ENCODE assay signal across 1 cellular context in the genomic region with DNA sequence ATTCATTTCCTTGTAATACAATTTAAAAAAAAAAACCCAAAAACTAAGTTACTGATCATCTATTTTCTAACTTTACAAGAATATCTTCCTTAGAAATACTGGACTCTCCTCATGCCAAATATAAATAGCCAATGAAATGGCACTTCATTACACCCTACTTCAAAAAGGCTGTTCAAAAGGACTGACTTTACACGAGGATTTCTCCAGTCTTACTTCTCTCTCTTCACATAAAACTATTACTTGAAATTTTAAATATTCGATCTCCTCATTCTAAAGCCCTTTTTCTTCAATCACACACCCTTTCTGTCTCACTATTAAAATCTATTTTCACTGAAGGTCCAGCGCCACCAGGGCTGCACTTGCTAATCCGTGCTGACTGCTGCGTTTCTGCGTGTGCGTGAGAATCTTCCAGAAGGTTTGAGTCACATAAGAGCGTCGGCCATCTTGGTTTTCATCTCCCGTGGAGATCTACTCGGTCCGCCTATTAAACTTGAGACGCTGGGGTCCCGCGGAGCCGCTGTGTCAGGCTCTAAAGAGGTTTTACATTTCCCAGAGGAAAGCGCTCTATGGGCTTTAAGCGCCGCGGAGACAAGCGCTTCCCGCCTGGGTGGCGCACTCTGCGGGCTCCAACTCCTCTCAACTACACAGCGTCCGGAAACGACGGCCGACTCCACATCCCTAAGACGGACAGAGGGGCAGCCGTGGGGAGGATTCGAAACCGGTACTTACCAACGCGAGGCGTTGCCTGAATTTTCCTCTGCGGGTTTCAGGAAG.
TF ChIP-seq lines count a peak whose summit lies in the region.

No MANE protein-coding gene starts in this region.

TF ChIP-seq in WTC11, 78 proteins besides CTCF, POLR2A, EP300 and RAD21 (continued from another document and continues in another):
- TF ChIP-seq, protein P1, sequence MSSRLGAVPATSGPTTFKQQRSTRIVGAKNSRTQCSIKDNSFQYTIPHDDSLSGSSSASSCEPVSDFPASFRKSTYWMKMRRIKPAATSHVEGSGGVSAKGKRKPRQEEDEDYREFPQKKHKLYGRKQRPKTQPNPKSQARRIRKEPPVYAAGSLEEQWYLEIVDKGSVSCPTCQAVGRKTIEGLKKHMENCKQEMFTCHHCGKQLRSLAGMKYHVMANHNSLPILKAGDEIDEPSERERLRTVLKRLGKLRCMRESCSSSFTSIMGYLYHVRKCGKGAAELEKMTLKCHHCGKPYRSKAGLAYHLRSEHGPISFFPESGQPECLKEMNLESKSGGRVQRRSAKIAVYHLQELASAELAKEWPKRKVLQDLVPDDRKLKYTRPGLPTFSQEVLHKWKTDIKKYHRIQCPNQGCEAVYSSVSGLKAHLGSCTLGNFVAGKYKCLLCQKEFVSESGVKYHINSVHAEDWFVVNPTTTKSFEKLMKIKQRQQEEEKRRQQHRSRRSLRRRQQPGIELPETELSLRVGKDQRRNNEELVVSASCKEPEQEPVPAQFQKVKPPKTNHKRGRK (CRISPR knock-in tag; IDR thresholded peaks at IDR 0.05; ENCODE audit: borderline replicate concordance) = no peak
- TF ChIP-seq SOX15 (CRISPR knock-in tag; IDR thresholded peaks at IDR 0.05) (no peak), ZBTB21 (CRISPR knock-in tag; IDR thresholded peaks at IDR 0.05; ENCODE audit: borderline replicate concordance) (no peak), ELF4 (CRISPR knock-in tag; IDR thresholded peaks at IDR 0.05; ENCODE audit: low read depth) (no peak), FOXK1 (CRISPR knock-in tag; IDR thresholded peaks at IDR 0.05) (peak; percentile 56; the same call in 1 of the 2 replicates), IRF2 (CRISPR knock-in tag; IDR thresholded peaks at IDR 0.05; ENCODE audit: borderline replicate concordance, low read depth) (no peak), TEAD1 (CRISPR knock-in tag; IDR thresholded peaks at IDR 0.05) (peak; percentile 47; the same call in 1 of the 2 replicates), TP53 (CRISPR knock-in tag; IDR thresholded peaks at IDR 0.05) (no peak), SMAD3 (CRISPR knock-in tag; IDR thresholded peaks at IDR 0.05; ENCODE audit: borderline replicate concordance) (peak; percentile 85; the same call in 1 of the 2 replicates), RORB (CRISPR knock-in tag; IDR thresholded peaks at IDR 0.05) (no peak), MXD4 (CRISPR knock-in tag; IDR thresholded peaks at IDR 0.05; ENCODE audit: borderline replicate concordance) (no peak), ZNF138 (CRISPR knock-in tag; conservative IDR thresholded peaks at IDR 0.05) (no peak), FOXP1 (CRISPR knock-in tag; IDR thresholded peaks at IDR 0.05; ENCODE audit: borderline replicate concordance) (no peak)
- TF ChIP-seq, protein P2, sequence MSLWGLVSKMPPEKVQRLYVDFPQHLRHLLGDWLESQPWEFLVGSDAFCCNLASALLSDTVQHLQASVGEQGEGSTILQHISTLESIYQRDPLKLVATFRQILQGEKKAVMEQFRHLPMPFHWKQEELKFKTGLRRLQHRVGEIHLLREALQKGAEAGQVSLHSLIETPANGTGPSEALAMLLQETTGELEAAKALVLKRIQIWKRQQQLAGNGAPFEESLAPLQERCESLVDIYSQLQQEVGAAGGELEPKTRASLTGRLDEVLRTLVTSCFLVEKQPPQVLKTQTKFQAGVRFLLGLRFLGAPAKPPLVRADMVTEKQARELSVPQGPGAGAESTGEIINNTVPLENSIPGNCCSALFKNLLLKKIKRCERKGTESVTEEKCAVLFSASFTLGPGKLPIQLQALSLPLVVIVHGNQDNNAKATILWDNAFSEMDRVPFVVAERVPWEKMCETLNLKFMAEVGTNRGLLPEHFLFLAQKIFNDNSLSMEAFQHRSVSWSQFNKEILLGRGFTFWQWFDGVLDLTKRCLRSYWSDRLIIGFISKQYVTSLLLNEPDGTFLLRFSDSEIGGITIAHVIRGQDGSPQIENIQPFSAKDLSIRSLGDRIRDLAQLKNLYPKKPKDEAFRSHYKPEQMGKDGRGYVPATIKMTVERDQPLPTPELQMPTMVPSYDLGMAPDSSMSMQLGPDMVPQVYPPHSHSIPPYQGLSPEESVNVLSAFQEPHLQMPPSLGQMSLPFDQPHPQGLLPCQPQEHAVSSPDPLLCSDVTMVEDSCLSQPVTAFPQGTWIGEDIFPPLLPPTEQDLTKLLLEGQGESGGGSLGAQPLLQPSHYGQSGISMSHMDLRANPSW (CRISPR knock-in tag; conservative IDR thresholded peaks at IDR 0.05; ENCODE audit: low read depth) = no peak
- TF ChIP-seq, protein P3, sequence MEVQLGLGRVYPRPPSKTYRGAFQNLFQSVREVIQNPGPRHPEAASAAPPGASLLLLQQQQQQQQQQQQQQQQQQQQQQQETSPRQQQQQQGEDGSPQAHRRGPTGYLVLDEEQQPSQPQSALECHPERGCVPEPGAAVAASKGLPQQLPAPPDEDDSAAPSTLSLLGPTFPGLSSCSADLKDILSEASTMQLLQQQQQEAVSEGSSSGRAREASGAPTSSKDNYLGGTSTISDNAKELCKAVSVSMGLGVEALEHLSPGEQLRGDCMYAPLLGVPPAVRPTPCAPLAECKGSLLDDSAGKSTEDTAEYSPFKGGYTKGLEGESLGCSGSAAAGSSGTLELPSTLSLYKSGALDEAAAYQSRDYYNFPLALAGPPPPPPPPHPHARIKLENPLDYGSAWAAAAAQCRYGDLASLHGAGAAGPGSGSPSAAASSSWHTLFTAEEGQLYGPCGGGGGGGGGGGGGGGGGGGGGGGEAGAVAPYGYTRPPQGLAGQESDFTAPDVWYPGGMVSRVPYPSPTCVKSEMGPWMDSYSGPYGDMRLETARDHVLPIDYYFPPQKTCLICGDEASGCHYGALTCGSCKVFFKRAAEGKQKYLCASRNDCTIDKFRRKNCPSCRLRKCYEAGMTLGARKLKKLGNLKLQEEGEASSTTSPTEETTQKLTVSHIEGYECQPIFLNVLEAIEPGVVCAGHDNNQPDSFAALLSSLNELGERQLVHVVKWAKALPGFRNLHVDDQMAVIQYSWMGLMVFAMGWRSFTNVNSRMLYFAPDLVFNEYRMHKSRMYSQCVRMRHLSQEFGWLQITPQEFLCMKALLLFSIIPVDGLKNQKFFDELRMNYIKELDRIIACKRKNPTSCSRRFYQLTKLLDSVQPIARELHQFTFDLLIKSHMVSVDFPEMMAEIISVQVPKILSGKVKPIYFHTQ (CRISPR knock-in tag; IDR thresholded peaks at IDR 0.05) = no peak
- TF ChIP-seq, protein P4, sequence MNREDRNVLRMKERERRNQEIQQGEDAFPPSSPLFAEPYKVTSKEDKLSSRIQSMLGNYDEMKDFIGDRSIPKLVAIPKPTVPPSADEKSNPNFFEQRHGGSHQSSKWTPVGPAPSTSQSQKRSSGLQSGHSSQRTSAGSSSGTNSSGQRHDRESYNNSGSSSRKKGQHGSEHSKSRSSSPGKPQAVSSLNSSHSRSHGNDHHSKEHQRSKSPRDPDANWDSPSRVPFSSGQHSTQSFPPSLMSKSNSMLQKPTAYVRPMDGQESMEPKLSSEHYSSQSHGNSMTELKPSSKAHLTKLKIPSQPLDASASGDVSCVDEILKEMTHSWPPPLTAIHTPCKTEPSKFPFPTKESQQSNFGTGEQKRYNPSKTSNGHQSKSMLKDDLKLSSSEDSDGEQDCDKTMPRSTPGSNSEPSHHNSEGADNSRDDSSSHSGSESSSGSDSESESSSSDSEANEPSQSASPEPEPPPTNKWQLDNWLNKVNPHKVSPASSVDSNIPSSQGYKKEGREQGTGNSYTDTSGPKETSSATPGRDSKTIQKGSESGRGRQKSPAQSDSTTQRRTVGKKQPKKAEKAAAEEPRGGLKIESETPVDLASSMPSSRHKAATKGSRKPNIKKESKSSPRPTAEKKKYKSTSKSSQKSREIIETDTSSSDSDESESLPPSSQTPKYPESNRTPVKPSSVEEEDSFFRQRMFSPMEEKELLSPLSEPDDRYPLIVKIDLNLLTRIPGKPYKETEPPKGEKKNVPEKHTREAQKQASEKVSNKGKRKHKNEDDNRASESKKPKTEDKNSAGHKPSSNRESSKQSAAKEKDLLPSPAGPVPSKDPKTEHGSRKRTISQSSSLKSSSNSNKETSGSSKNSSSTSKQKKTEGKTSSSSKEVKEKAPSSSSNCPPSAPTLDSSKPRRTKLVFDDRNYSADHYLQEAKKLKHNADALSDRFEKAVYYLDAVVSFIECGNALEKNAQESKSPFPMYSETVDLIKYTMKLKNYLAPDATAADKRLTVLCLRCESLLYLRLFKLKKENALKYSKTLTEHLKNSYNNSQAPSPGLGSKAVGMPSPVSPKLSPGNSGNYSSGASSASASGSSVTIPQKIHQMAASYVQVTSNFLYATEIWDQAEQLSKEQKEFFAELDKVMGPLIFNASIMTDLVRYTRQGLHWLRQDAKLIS (CRISPR knock-in tag; IDR thresholded peaks at IDR 0.05; ENCODE audit: borderline replicate concordance) = no peak
- TF ChIP-seq, protein P5, sequence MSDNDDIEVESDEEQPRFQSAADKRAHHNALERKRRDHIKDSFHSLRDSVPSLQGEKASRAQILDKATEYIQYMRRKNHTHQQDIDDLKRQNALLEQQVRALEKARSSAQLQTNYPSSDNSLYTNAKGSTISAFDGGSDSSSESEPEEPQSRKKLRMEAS (CRISPR knock-in tag; IDR thresholded peaks at IDR 0.05) = peak; percentile 46; the same call in 1 of the 2 replicates
- TF ChIP-seq, protein P6, sequence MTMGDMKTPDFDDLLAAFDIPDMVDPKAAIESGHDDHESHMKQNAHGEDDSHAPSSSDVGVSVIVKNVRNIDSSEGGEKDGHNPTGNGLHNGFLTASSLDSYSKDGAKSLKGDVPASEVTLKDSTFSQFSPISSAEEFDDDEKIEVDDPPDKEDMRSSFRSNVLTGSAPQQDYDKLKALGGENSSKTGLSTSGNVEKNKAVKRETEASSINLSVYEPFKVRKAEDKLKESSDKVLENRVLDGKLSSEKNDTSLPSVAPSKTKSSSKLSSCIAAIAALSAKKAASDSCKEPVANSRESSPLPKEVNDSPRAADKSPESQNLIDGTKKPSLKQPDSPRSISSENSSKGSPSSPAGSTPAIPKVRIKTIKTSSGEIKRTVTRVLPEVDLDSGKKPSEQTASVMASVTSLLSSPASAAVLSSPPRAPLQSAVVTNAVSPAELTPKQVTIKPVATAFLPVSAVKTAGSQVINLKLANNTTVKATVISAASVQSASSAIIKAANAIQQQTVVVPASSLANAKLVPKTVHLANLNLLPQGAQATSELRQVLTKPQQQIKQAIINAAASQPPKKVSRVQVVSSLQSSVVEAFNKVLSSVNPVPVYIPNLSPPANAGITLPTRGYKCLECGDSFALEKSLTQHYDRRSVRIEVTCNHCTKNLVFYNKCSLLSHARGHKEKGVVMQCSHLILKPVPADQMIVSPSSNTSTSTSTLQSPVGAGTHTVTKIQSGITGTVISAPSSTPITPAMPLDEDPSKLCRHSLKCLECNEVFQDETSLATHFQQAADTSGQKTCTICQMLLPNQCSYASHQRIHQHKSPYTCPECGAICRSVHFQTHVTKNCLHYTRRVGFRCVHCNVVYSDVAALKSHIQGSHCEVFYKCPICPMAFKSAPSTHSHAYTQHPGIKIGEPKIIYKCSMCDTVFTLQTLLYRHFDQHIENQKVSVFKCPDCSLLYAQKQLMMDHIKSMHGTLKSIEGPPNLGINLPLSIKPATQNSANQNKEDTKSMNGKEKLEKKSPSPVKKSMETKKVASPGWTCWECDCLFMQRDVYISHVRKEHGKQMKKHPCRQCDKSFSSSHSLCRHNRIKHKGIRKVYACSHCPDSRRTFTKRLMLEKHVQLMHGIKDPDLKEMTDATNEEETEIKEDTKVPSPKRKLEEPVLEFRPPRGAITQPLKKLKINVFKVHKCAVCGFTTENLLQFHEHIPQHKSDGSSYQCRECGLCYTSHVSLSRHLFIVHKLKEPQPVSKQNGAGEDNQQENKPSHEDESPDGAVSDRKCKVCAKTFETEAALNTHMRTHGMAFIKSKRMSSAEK (CRISPR knock-in tag; IDR thresholded peaks at IDR 0.05; ENCODE audit: borderline replicate concordance) = no peak
- TF ChIP-seq, protein P7, sequence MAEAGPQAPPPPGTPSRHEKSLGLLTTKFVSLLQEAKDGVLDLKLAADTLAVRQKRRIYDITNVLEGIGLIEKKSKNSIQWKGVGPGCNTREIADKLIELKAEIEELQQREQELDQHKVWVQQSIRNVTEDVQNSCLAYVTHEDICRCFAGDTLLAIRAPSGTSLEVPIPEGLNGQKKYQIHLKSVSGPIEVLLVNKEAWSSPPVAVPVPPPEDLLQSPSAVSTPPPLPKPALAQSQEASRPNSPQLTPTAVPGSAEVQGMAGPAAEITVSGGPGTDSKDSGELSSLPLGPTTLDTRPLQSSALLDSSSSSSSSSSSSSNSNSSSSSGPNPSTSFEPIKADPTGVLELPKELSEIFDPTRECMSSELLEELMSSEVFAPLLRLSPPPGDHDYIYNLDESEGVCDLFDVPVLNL (CRISPR knock-in tag; IDR thresholded peaks at IDR 0.05; ENCODE audit: borderline replicate concordance, low read depth) = no peak
- TF ChIP-seq, protein P8, sequence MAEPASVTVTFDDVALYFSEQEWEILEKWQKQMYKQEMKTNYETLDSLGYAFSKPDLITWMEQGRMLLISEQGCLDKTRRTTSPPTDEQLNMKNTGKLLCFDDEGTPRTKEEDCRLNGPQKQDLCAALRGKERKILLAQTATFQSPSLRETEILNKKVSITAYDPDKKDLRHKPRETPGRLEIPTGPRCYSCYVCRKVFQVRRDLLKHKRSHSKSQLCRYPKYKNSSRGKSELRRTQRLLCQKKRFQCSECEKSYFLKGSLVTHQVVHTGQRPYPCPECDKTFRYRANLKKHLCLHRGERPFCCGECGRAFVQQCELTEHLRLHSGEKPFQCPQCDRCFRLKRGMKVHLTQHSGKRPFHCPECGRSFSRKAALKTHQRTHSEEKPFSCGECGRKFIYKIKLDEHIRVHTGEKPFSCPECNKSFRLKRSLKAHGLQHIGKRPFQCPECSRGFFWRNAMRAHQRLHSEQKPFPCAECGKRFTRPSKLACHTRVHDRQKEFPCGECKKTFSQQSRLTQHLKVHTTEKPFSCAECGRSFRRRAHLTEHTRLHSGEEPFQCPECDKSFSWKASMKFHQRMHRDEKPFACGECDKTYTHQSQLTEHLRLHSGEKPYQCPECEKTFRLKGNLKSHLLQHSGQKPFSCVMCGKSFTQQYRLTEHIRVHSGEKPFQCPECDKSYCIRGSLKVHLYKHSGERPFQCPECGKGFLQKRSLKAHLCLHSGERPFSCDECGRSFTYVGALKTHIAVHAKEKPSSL (CRISPR knock-in tag; conservative IDR thresholded peaks at IDR 0.05) = no peak
- TF ChIP-seq, protein P9, sequence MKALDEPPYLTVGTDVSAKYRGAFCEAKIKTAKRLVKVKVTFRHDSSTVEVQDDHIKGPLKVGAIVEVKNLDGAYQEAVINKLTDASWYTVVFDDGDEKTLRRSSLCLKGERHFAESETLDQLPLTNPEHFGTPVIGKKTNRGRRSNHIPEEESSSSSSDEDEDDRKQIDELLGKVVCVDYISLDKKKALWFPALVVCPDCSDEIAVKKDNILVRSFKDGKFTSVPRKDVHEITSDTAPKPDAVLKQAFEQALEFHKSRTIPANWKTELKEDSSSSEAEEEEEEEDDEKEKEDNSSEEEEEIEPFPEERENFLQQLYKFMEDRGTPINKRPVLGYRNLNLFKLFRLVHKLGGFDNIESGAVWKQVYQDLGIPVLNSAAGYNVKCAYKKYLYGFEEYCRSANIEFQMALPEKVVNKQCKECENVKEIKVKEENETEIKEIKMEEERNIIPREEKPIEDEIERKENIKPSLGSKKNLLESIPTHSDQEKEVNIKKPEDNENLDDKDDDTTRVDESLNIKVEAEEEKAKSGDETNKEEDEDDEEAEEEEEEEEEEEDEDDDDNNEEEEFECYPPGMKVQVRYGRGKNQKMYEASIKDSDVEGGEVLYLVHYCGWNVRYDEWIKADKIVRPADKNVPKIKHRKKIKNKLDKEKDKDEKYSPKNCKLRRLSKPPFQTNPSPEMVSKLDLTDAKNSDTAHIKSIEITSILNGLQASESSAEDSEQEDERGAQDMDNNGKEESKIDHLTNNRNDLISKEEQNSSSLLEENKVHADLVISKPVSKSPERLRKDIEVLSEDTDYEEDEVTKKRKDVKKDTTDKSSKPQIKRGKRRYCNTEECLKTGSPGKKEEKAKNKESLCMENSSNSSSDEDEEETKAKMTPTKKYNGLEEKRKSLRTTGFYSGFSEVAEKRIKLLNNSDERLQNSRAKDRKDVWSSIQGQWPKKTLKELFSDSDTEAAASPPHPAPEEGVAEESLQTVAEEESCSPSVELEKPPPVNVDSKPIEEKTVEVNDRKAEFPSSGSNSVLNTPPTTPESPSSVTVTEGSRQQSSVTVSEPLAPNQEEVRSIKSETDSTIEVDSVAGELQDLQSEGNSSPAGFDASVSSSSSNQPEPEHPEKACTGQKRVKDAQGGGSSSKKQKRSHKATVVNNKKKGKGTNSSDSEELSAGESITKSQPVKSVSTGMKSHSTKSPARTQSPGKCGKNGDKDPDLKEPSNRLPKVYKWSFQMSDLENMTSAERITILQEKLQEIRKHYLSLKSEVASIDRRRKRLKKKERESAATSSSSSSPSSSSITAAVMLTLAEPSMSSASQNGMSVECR (CRISPR knock-in tag; IDR thresholded peaks at IDR 0.05; ENCODE audit: borderline replicate concordance) = no peak; the same call in 1 of the 2 replicates
